Comparison of ENCODE assay signal across 22 cellular contexts in the genomic region with DNA sequence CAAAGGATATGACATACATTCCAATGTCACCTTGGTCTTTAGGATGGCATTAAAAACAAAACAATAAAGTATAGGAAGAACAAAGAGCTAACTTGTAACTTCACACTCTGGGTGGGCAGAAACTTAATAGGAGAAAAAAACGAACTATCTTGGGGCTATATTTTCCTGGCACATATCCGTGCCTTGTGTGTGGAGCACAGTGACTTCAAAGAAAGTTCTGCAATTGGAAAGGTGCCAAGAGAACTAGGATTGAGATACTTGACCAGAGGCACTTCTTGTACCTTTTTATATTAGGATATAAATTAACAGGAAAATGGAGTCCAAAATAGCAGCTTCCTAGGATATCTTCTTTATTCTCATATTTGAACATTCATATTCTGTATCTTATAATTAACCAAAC.
"Had no signal": no experiment of that assay in that cellular context is flagged by ENCODE, and none has a peak within 500 bp of the region (broad histone marks: within the 10 kb centered on the region; RNA-seq: fewer than 3 reads in every experiment).

No MANE protein-coding gene starts in this region.

- H3K4me2 ChIP-seq: SK-N-SH had no signal

- H3K36me3 ChIP-seq: SJSA1 had no signal

- H3K9me2 ChIP-seq: SK-N-SH had no signal

- H3K27ac ChIP-seq: SJSA1 had no signal

- H3K9me3 ChIP-seq: SJSA1, SK-N-SH had no signal

- H3K9ac ChIP-seq: SK-N-SH had no signal

- DNase-seq: KG1, MV-4-11, NCI-H1048, NCI-H1105, NCI-H1417 treated with DMSO at 0.1 percent for 48 hours, NCI-H146, NCI-H1694 treated with DMSO at 0.1 percent for 48 hours, NCI-H1930, NCI-H2081, NCI-H2107, NCI-H2171 treated with DMSO at 0.1 percent for 48 hours, NCI-H345, NCI-H446 treated with DMSO at 0.1 percent for 48 hours, NCI-H510A treated with DMSO at 0.1 percent for 48 hours, NCI-H526, Right ventricle myocardium superior, RPMI8226, SIG-M5, SK-N-SH, T-cell had no signal

- ATAC-seq: T-cell had no signal

- H3K4me3 ChIP-seq: SJSA1 had no signal

- H3K27me3 ChIP-seq: SJSA1 had no signal

- FAIRE-seq: RCC 7860 had no signal
